In genomic region chr13:50303963-50304721, GRCh38 we compare ENCODE assay signal across 29 cellular contexts.
"Had no signal": no experiment of that assay in that cellular context is flagged by ENCODE, and none has a peak within 500 bp of the region (broad histone marks: within the 10 kb centered on the region; RNA-seq: fewer than 3 reads in every experiment).

No MANE protein-coding gene starts in this region.

- H3K4me3 Mint-ChIP-seq: activated CD8-positive, alpha-beta T cell treated with anti-CD3 and anti-CD28 coated beads for 36 hours; activated naive CD4-positive, alpha-beta T cell treated with anti-CD3 and anti-CD28 coated beads, Interleukin-2, amount 50 U/mL, for 24 hours; activated naive CD8-positive, alpha-beta T cell treated with anti-CD3 and anti-CD28 coated beads, Interleukin-2, amount 10 ng/mL, durations not matched to agents 7 days and 5 days; T-cell had no signal

- H3K27ac Mint-ChIP-seq: activated CD8-positive, alpha-beta T cell treated with anti-CD3 and anti-CD28 coated beads for 36 hours; activated naive CD4-positive, alpha-beta T cell treated with anti-CD3 and anti-CD28 coated beads, Interleukin-2, amount 50 U/mL, for 24 hours; activated naive CD8-positive, alpha-beta T cell treated with anti-CD3 and anti-CD28 coated beads, Interleukin-2, amount 10 ng/mL, durations not matched to agents 7 days and 5 days; activated T-helper 2 cell treated with anti-CD3 and anti-CD28 coated beads, Interferon-gamma antibody, Interleukin-2, Interleukin-4, amounts not matched to agents 10 μg/mL and 5 μg/mL and 100 μg/mL, durations not matched to agents 14 hours and 24 hours and 36 hours; T-cell had no signal

- ATAC-seq: activated CD8-positive, alpha-beta T cell treated with anti-CD3 and anti-CD28 coated beads for 36 hours; body of pancreas; Right ventricle myocardium inferior; SK-N-SH treated with all-trans-retinoic acid at 6 μM for 48 hours; T-cell had no signal

- H3K36me3 Mint-ChIP-seq: T-cell had no signal

- H3K9me3 Mint-ChIP-seq: activated CD8-positive, alpha-beta T cell treated with anti-CD3 and anti-CD28 coated beads for 36 hours; activated naive CD4-positive, alpha-beta T cell treated with anti-CD3 and anti-CD28 coated beads, Interleukin-2, amount 50 U/mL, for 24 hours; activated naive CD8-positive, alpha-beta T cell treated with anti-CD3 and anti-CD28 coated beads, Interleukin-2, amount 10 ng/mL, durations not matched to agents 7 days and 5 days; activated T-helper 2 cell treated with anti-CD3 and anti-CD28 coated beads, Interferon-gamma antibody, Interleukin-2, Interleukin-4, amounts not matched to agents 10 μg/mL and 5 μg/mL and 100 μg/mL, durations not matched to agents 14 hours and 24 hours and 36 hours had no signal

- DNase-seq: activated CD4-positive, alpha-beta T cell treated with anti-CD3 and anti-CD28 coated beads for 1 hour; activated CD4-positive, alpha-beta T cell treated with anti-CD3 and anti-CD28 coated beads for 48 hours; activated CD4-positive, alpha-beta T cell treated with anti-CD3 and anti-CD28 coated beads, Interleukin-2, amount 50 U/mL, for 4 hours; activated CD4-positive, CD25-positive, alpha-beta regulatory T cell; activated CD8-positive, alpha-beta T cell treated with anti-CD3 and anti-CD28 coated beads for 36 hours; activated gamma-delta T cell; activated naive CD4-positive, alpha-beta T cell treated with Interleukin-2 at 50 U/mL for 16 hours; activated naive CD8-positive, alpha-beta T cell treated with anti-CD3 and anti-CD28 coated beads, Interleukin-2, amount 10 ng/mL, durations not matched to agents 7 days and 5 days; activated T-cell treated with anti-CD3 and anti-CD28 coated beads, Interleukin-2, amount 50 U/mL, for 1 hour; adrenal gland; body of pancreas; cerebellar nuclear complex; Karpas-422; KBM-7; NCI-H1105; NCI-H1417 treated with DMSO at 0.1 percent for 48 hours; NCI-H187 treated with DMSO at 0.1 percent for 48 hours; NCI-H2081; NCI-H345; NK-92 treated with Interleukin-12 subunit alpha and Interleukin-12 subunit beta, amount 100 ng/mL, for 24 hours; PC-9; SIG-M5; T-cell; T1000; WERI-Rb-1 had no signal
